In the genomic region with DNA sequence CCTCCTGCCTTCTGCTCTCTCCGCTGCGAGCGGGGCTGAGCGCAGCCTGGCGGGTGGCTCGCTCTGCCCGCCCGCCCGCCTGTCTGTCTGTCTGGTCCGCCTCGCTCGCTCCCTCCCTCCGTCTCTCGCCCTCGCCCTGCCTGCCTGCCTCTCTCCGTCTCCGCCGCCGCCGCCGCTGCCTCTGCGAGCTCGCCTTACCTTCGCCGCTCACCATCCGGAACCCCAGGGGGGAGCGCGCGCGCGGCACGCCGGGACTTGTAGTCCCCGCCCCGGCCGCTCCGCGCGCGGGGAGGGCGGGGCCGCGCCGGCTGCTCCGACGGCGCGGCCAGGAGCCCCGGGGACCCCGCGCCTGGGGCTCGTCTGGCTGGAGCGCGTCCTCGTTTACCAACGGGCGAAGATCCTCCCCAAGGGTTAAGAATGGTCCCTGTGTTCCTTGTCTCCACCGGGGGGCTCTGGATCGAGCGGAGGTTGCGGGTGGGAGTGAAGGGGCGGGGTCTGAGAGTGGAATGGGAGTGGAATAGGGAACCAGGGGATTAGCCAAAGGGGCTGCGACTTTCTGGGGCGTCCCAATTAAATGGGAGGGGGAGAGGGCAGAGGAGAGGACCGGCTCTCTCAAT, we compare ENCODE assay signal across 8 cellular contexts. TPM values are rescaled to one million over a fixed set of nuclear protein-coding genes. Genes with fewer than 3 reads are reported as not detected.
A peak's percentile ranks its signal among the peaks of the same experiment; 100 is the strongest.
DNase-seq lines count a peak whose midpoint lies in the region; ATAC-seq and TF ChIP-seq lines count a peak whose summit lies in the region.

A gene with protein sequence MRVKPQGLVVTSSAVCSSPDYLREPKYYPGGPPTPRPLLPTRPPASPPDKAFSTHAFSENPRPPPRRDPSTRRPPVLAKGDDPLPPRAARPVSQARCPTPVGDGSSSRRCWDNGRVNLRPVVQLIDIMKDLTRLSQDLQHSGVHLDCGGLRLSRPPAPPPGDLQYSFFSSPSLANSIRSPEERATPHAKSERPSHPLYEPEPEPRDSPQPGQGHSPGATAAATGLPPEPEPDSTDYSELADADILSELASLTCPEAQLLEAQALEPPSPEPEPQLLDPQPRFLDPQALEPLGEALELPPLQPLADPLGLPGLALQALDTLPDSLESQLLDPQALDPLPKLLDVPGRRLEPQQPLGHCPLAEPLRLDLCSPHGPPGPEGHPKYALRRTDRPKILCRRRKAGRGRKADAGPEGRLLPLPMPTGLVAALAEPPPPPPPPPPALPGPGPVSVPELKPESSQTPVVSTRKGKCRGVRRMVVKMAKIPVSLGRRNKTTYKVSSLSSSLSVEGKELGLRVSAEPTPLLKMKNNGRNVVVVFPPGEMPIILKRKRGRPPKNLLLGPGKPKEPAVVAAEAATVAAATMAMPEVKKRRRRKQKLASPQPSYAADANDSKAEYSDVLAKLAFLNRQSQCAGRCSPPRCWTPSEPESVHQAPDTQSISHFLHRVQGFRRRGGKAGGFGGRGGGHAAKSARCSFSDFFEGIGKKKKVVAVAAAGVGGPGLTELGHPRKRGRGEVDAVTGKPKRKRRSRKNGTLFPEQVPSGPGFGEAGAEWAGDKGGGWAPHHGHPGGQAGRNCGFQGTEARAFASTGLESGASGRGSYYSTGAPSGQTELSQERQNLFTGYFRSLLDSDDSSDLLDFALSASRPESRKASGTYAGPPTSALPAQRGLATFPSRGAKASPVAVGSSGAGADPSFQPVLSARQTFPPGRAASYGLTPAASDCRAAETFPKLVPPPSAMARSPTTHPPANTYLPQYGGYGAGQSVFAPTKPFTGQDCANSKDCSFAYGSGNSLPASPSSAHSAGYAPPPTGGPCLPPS (N-terminal part only) (minus strand): TSS at position 183 of the 617 bp plus-strand sequence. CDS start 52,029 bp downstream, outside the sequence.

- peak within 1 kb of the TSS; percentile 85 to 95 for H3K4me3 ChIP-seq in HCT116 (replicated peaks in 1 of 2; ENCODE audit: low read depth in 1 of 2, low read length in 2 of 2)
- peak within 1 kb of the TSS; percentile 85 for H3K4me3 ChIP-seq in adipocyte (ENCODE audit: low read length)
- H3K4me3 ChIP-seq in trophoblast cell (ENCODE audit: low read depth, low read length), result peak within 1 kb of the TSS; percentile 93
- H3K4me3 ChIP-seq in tibial artery, result peak within 1 kb of the TSS; percentile 93 to 99

- peaks cover 39 to 70% of the 10 kb centered on the region in 2 experiments for H3K4me1 ChIP-seq in HCT116 (ENCODE audit: control insufficient read depth in 1 of 2, insufficient read depth in 2 of 2, low read length in 2 of 2)
- peaks cover 25% of the 10 kb centered on the region for H3K4me1 ChIP-seq in adipocyte (ENCODE audit: control insufficient read depth, insufficient read depth, low read length)
- peaks cover 52 to 55% of the 10 kb centered on the region in 2 experiments for H3K4me1 ChIP-seq in trophoblast cell (ENCODE audit: control insufficient read depth in 1 of 2, insufficient read depth in 2 of 2, low read length in 2 of 2)
- H3K4me1 ChIP-seq in tibial artery, result peaks cover 0 to 41% (median 35%) of the 10 kb centered on the region in 4 donors

- H3K18ac ChIP-seq in trophoblast cell (ENCODE audit: low read length), result peak within 1 kb of the TSS; percentile 94

- H3K79me1 ChIP-seq in trophoblast cell (ENCODE audit: low read length), result peaks cover 41% of the 10 kb centered on the region

- H3K9me2 ChIP-seq in HCT116 (ENCODE audit: insufficient read depth), result no peaks in the 10 kb centered on the region

- peak within 1 kb of the TSS; percentile 58 for H2BK12ac ChIP-seq in trophoblast cell (ENCODE audit: low read length)

- peak within 1 kb of the TSS; percentile 81 for H4K12ac ChIP-seq in trophoblast cell (ENCODE audit: low read depth, low read length)

- H2AFZ ChIP-seq in HCT116 (ENCODE audit: low read depth, low read length, poor library complexity, severe bottlenecking) (no peak within 1 kb of the TSS), trophoblast cell (ENCODE audit: insufficient read depth, low read length, poor library complexity) (peak within 1 kb of the TSS; percentile 61)

- peak within 1 kb of the TSS; percentile 70 for H2AK5ac ChIP-seq in trophoblast cell (ENCODE audit: low read length)

- WGBS in trophoblast cell (ENCODE audit: extremely low coverage, insufficient coverage, insufficient read length), result no CpG with 5 or more reads among the region's 65 CpGs

- TF ChIP-seq CTCF in HCT116 (IDR thresholded peaks at IDR 0.05 in 2 of 3, conservative IDR thresholded peaks at IDR 0.05 in 1 of 3; ENCODE audit: borderline replicate concordance in 1 of 3, insufficient read depth in 1 of 3, low read depth in 2 of 3, low read length in 2 of 3), result no peak
- peak; percentile 10 to 60 for TF ChIP-seq CTCF in tibial artery (IDR thresholded peaks at IDR 0.05)

- peak within 1 kb of the TSS; percentile 97 for H4K91ac ChIP-seq in trophoblast cell (ENCODE audit: low read depth, low read length)

- peak within 1 kb of the TSS; percentile 95 for H2BK5ac ChIP-seq in trophoblast cell (ENCODE audit: low read depth, low read length, poor library complexity)

- H3K9ac ChIP-seq in HCT116 (ENCODE audit: low read length) (peak within 1 kb of the TSS; percentile 81), adipocyte (ENCODE audit: low read length) (peak within 1 kb of the TSS; percentile 92), trophoblast cell (ENCODE audit: low read length) (peak within 1 kb of the TSS; percentile 87)

- RAD21 ChIA-PET in HCT116 (lab: Charles Lee; ENCODE audit: low non-redundant PET in 1 of 2, low total read pairs in 2 of 2, uncharacterized antibody in 2 of 2, unreplicated experiment in 2 of 2), result interaction anchor here (0.6 to 2.7 kb wide), 4 partner anchors 30 to 870 kb away, joined by 3 to 20 read pairs (median 8); no protein-coding TSS in a partner anchor

- DNase-seq in DMS153 treated with DMSO at 0.1 percent for 48 hours (lab: John Stamatoyannopoulos, UW; ENCODE audit: unreplicated experiment) (peak; percentile 93), HCT116 (ENCODE audit: low read depth, low spot score) (peak; percentile 65), NCI-H1417 (lab: John Stamatoyannopoulos, UW) (peak; percentile 90 to 94 (median 92)), T-helper 1 cell (peak; percentile 84 to 91 (median 89)), adipocyte (ENCODE audit: low read depth) (peak; percentile 97), cardiac septum (ENCODE audit: low spot score) (peak; percentile 95), trophoblast cell (peak; percentile 93 to 95), tibial artery (peak; percentile 94 to 96)

- peak within 1 kb of the TSS; percentile 96 for H3K14ac ChIP-seq in trophoblast cell (ENCODE audit: low read length)

- peak within 1 kb of the TSS; percentile 100 for H3K4ac ChIP-seq in trophoblast cell (ENCODE audit: low read depth, low read length)

- H2BK120ac ChIP-seq in trophoblast cell (ENCODE audit: insufficient read depth, low read length, poor library complexity), result peak within 1 kb of the TSS; percentile 94

- H3K4me2 ChIP-seq in HCT116 (ENCODE audit: low read length) (peak within 1 kb of the TSS; percentile 88), trophoblast cell (ENCODE audit: low read length) (peak within 1 kb of the TSS; percentile 68)

- H3K27ac ChIP-seq in HCT116 (ENCODE audit: low read depth, low read length) (peak within 1 kb of the TSS; percentile 68), trophoblast cell (ENCODE audit: low read depth, low read length) (peak within 1 kb of the TSS; percentile 77), tibial artery (peak within 1 kb of the TSS; percentile 97 to 99)

- no peak within 1 kb of the TSS for H3K23ac ChIP-seq in trophoblast cell (ENCODE audit: low read length)

- intact Hi-C loops in HCT116 (cut with micrococcal nuclease), result loop anchor here (1.0 to 10.0 kb wide), 2 partner anchors 48 to 559 kb away; no protein-coding TSS in a partner anchor
- intact Hi-C loops in cardiac septum (cut with DNase I), result loop anchor here (2.0 to 10.0 kb wide), 4 partner anchors 47 to 559 kb away; no protein-coding TSS in a partner anchor
- intact Hi-C loops in tibial artery (cut with DNase I; ENCODE audit: low total_unique reads), result loop anchor here (2.0 to 10.0 kb wide), 5 partner anchors 35 to 299 kb away; no protein-coding TSS in a partner anchor

- H4K8ac ChIP-seq in trophoblast cell (ENCODE audit: low read depth, low read length), result peak within 1 kb of the TSS; percentile 73

- TF ChIP-seq RAD21 in HCT116 (IDR thresholded peaks at IDR 0.05; ENCODE audit: low read depth), result no peak

- TF ChIP-seq POLR2A in HCT116 (IDR thresholded peaks at IDR 0.05; ENCODE audit: borderline replicate concordance, extremely low read depth, insufficient read depth, insufficient read length), result peak; percentile 34

- H3K79me2 ChIP-seq in HCT116 (ENCODE audit: insufficient read depth, low read length), result peaks cover 42% of the 10 kb centered on the region
- H3K79me2 ChIP-seq in trophoblast cell (ENCODE audit: control insufficient read depth, insufficient read depth, low read length, poor library complexity), result peaks cover 37% of the 10 kb centered on the region

- H3K36me3 ChIP-seq in HCT116 (ENCODE audit: control insufficient read depth in 1 of 2, insufficient read depth in 2 of 2, low read length in 2 of 2) (no peaks in the 10 kb centered on the region), adipocyte (ENCODE audit: control insufficient read depth, insufficient read depth, low read length, severe bottlenecking) (no peaks in the 10 kb centered on the region), trophoblast cell (ENCODE audit: control insufficient read depth in 1 of 2, insufficient read depth in 2 of 2, low read length in 2 of 2) (peaks cover 0 to 3% of the 10 kb centered on the region in 2 experiments), tibial artery (no peaks in the 10 kb centered on the region)

- POLR2A ChIA-PET in HCT116 (lab: Charles Lee), result interaction anchor here (0.7 to 1.2 kb wide), 11 partner anchors 9 to 632 kb away, joined by 3 to 13 read pairs (median 5); a partner anchor contains a TSS

- no peaks in the 10 kb centered on the region for H3K9me3 ChIP-seq in HCT116 (ENCODE audit: control insufficient read depth in 1 of 2, insufficient read depth in 1 of 2, low read depth in 1 of 2, low read length in 2 of 2)
- no peaks in the 10 kb centered on the region for H3K9me3 ChIP-seq in adipocyte (ENCODE audit: control insufficient read depth, low read length)
- no peaks in the 10 kb centered on the region for H3K9me3 ChIP-seq in trophoblast cell (ENCODE audit: insufficient read depth, low read depth, low read length)
- H3K9me3 ChIP-seq in tibial artery, result no peaks in the 10 kb centered on the region

- no TSS peak for BruUV-seq in HCT116 (replicated peaks; lab: Mats Ljungman, UMichigan)

- peaks cover 9% of the 10 kb centered on the region; the same call in 1 of the 2 replicates for H4K20me1 ChIP-seq in HCT116 (ENCODE audit: insufficient read depth)

- peak; percentile 74 for ATAC-seq in HCT116

- CTCF ChIA-PET in HCT116 (lab: Charles Lee), result interaction anchor here (0.5 to 3.8 kb wide), 6 partner anchors 47 to 307 kb away, joined by 3 to 24 read pairs (median 4); no protein-coding TSS in a partner anchor

- H3K27me3 ChIP-seq in HCT116 (ENCODE audit: insufficient read depth, low read length) (no peaks in the 10 kb centered on the region), adipocyte (replicated peaks; ENCODE audit: control insufficient read depth, insufficient read depth, low read length) (no peaks in the 10 kb centered on the region), trophoblast cell (ENCODE audit: insufficient read depth, low read length) (no peaks in the 10 kb centered on the region), tibial artery (no peaks in the 10 kb centered on the region)

RNA-seq across cellular contexts. Expression of the gene that starts here (rescaled TPM):
- total RNA-seq in HCT116 (2021; ENCODE audit: unreplicated experiment) (33.7 TPM), cardiac septum (57.7 TPM)
- polyA plus RNA-seq in HCT116 (2012), result 26.1 and 30.5 TPM in 2 replicates
- 37.4 and 37.5 TPM in 2 replicates for polyA plus RNA-seq in trophoblast cell (2013)

Comparison
In these comparisons a context has a peak if more than half of its experiments do, and no peak if none do; other contexts are left out.
1. Peak in every context shown above with its lines: DNase-seq, ATAC-seq, H3K4me3 ChIP-seq and H3K27ac ChIP-seq.
2. CTCF ChIP-seq: peak in tibial artery (2 of 2); none in HCT116 (0 of 3).